Comparison of ENCODE assay signal across 1 cellular context in genomic region chr12:23236056-23236455, GRCh38.
TF ChIP-seq lines count a peak whose summit lies in the region.

No MANE protein-coding gene starts in this region.

TF ChIP-seq in GM23338, 12 proteins besides CTCF, POLR2A, EP300 and RAD21 (continued from another document):
- TF ChIP-seq REST (IDR thresholded peaks at IDR 0.05; ENCODE audit: unreplicated experiment) (no peak), EZH2phosphoT487 (IDR thresholded peaks at IDR 0.05; ENCODE audit: unreplicated experiment) (no peak), JUNB (IDR thresholded peaks at IDR 0.05; ENCODE audit: unreplicated experiment) (no peak), ZNF114 (CRISPR knock-in tag; IDR thresholded peaks at IDR 0.05) (no peak)
TF ChIP-seq in GM23338: peak in this region for 0.
